In the genomic region with DNA sequence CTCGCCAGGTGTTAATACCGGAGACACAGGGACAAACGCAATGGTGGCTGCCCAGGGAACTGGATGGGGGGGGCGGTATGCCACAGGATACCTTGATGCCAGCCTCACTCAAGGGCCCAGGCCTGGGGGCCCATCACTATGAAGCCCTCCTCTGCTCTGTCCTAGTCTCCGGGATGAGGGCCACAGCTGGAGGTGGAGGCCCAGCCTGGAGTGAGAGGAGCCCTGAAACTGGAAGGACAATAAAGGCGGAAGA, we compare ENCODE assay signal across 13 cellular contexts. TPM values are rescaled to one million over a fixed set of nuclear protein-coding genes. Genes with fewer than 3 reads are reported as not detected.
DNase-seq lines count a peak whose midpoint lies in the region; ATAC-seq and TF ChIP-seq lines count a peak whose summit lies in the region.
"Had no signal": no experiment of that assay in that cellular context is flagged by ENCODE, and none has a peak within 500 bp of the region (broad histone marks: within the 10 kb centered on the region; RNA-seq: fewer than 3 reads in every experiment).

No MANE protein-coding gene starts in this region.

- TF ChIP-seq CTCF in activated CD8-positive, alpha-beta T cell treated with anti-CD3 and anti-CD28 coated beads for 36 hours (IDR thresholded peaks at IDR 0.05) = no peak

- no peaks in the 10 kb centered on the region for H3K9me3 ChIP-seq in iPS-18a (ENCODE audit: control insufficient read depth, low read depth, low read length)
- H3K9me3 ChIP-seq: sigmoid colon, upper lobe of left lung had no signal

- H3K27ac ChIP-seq in iPS-18a (ENCODE audit: low read length) = no peak overlapping the region
- H3K27ac ChIP-seq: sigmoid colon, upper lobe of left lung had no signal

- no peak overlapping the region for H3K9ac ChIP-seq in iPS-18a (ENCODE audit: low read length)

- no peaks in the 10 kb centered on the region for H3K36me3 ChIP-seq in iPS-18a (ENCODE audit: control insufficient read depth, low read depth, low read length)
- H3K36me3 ChIP-seq: sigmoid colon had no signal

- H3K4me1 Mint-ChIP-seq in activated T-cell treated with anti-CD3 and anti-CD28 coated beads, Interleukin-2, amount 50 U/mL, for 72 hours (ENCODE audit: low read depth) = peaks cover 21% of the 10 kb centered on the region
- peaks cover 17% of the 10 kb centered on the region for H3K4me1 Mint-ChIP-seq in activated CD8-positive, alpha-beta T cell treated with anti-CD3 and anti-CD28 coated beads for 36 hours (ENCODE audit: low read depth)
- peaks cover 29% of the 10 kb centered on the region for H3K4me1 Mint-ChIP-seq in stimulated activated effector memory CD8-positive, alpha-beta T cell treated with anti-CD3 and anti-CD28 coated beads, Interleukin-12 subunit alpha, Interleukin-12 subunit beta, amount 100 ng/mL, for 72 hours

- H3K27ac Mint-ChIP-seq in activated T-cell treated with anti-CD3 and anti-CD28 coated beads, Interleukin-2, amount 50 U/mL, for 72 hours = no peak overlapping the region
- no peak overlapping the region for H3K27ac Mint-ChIP-seq in activated CD8-positive, alpha-beta T cell treated with anti-CD3 and anti-CD28 coated beads for 36 hours
- peak overlapping the region; percentile 64 for H3K27ac Mint-ChIP-seq in stimulated activated effector memory CD8-positive, alpha-beta T cell treated with anti-CD3 and anti-CD28 coated beads, Interleukin-12 subunit alpha, Interleukin-12 subunit beta, amount 100 ng/mL, for 72 hours

- POLR2A ChIA-PET in activated CD8-positive, alpha-beta T cell treated with anti-CD3 and anti-CD28 coated beads for 36 hours (lab: Charles Lee) = interaction anchor here (0.6 to 1.5 kb wide), 3 partner anchors 22 to 33 kb away, joined by 3 to 5 read pairs (median 5); no protein-coding TSS in a partner anchor

- peak overlapping the region; percentile 77 to 80 for H3K4me3 Mint-ChIP-seq in activated T-cell treated with anti-CD3 and anti-CD28 coated beads, Interleukin-2, amount 50 U/mL, for 72 hours
- H3K4me3 Mint-ChIP-seq in activated CD8-positive, alpha-beta T cell treated with anti-CD3 and anti-CD28 coated beads for 36 hours = peak overlapping the region; percentile 78
- H3K4me3 Mint-ChIP-seq in stimulated activated effector memory CD8-positive, alpha-beta T cell treated with anti-CD3 and anti-CD28 coated beads, Interleukin-12 subunit alpha, Interleukin-12 subunit beta, amount 100 ng/mL, for 72 hours = peak overlapping the region; percentile 85

- H3K4me1 ChIP-seq in iPS-18a (ENCODE audit: control insufficient read depth, low read depth, low read length) = no peaks in the 10 kb centered on the region

- DNase-seq in activated T-cell treated with anti-CD3 and anti-CD28 coated beads, Interleukin-2, amount 50 U/mL, for 72 hours = no peak
- DNase-seq in activated T-cell treated with anti-CD3 and anti-CD28 coated beads for 4 hours (no peak), occipital lobe (lab: John Stamatoyannopoulos, UW) (no peak), globus pallidus (ENCODE audit: low spot score) (no peak), pons (ENCODE audit: low spot score) (no peak)
- DNase-seq in activated CD8-positive, alpha-beta T cell treated with anti-CD3 and anti-CD28 coated beads for 36 hours = no peak
- no peak for DNase-seq in stimulated activated effector memory CD8-positive, alpha-beta T cell treated with anti-CD3 and anti-CD28 coated beads, Interleukin-12 subunit alpha, Interleukin-12 subunit beta, amount 100 ng/mL, for 72 hours (ENCODE audit: low spot score in 2 of 2)
- DNase-seq: effector CD8-positive, alpha-beta T cell; mesenchymal stem cell; sigmoid colon had no signal

- peak overlapping the region; percentile 56 for H3K4me3 ChIP-seq in iPS-18a (ENCODE audit: low read length)
- H3K4me3 ChIP-seq: sigmoid colon had no signal

- H3K36me3 Mint-ChIP-seq in activated T-cell treated with anti-CD3 and anti-CD28 coated beads, Interleukin-2, amount 50 U/mL, for 72 hours (ENCODE audit: insufficient read depth in 2 of 2) = peaks cover 4 to 10% of the 10 kb centered on the region in 2 donors
- H3K36me3 Mint-ChIP-seq in activated CD8-positive, alpha-beta T cell treated with anti-CD3 and anti-CD28 coated beads for 36 hours (ENCODE audit: low read depth) = peaks cover 7% of the 10 kb centered on the region
- H3K36me3 Mint-ChIP-seq in stimulated activated effector memory CD8-positive, alpha-beta T cell treated with anti-CD3 and anti-CD28 coated beads, Interleukin-12 subunit alpha, Interleukin-12 subunit beta, amount 100 ng/mL, for 72 hours = peaks cover 16% of the 10 kb centered on the region

- peaks cover 46% of the 10 kb centered on the region for H3K27me3 Mint-ChIP-seq in activated T-cell treated with anti-CD3 and anti-CD28 coated beads, Interleukin-2, amount 50 U/mL, for 72 hours (ENCODE audit: low read depth)
- peaks cover 47% of the 10 kb centered on the region for H3K27me3 Mint-ChIP-seq in activated CD8-positive, alpha-beta T cell treated with anti-CD3 and anti-CD28 coated beads for 36 hours

- CTCF ChIA-PET in activated CD8-positive, alpha-beta T cell treated with anti-CD3 and anti-CD28 coated beads for 36 hours (lab: Charles Lee) = interaction anchor here (1.6 to 4.3 kb wide), 2 partner anchors 27 to 35 kb away, joined by 6 to 19 read pairs; partner anchors contain the start of gene VWA5B2

- H3K27me3 ChIP-seq in iPS-18a (ENCODE audit: control insufficient read depth, insufficient read depth, low read length) = peaks cover 56% of the 10 kb centered on the region

- no peak for ATAC-seq in activated T-cell treated with anti-CD3 and anti-CD28 coated beads, Interleukin-2, amount 50 U/mL, for 72 hours (replicated peaks in 1 of 2)
- ATAC-seq in activated CD8-positive, alpha-beta T cell treated with anti-CD3 and anti-CD28 coated beads for 36 hours = no peak
- no peak for ATAC-seq in stimulated activated effector memory CD8-positive, alpha-beta T cell treated with anti-CD3 and anti-CD28 coated beads, Interleukin-12 subunit alpha, Interleukin-12 subunit beta, amount 100 ng/mL, for 72 hours

- peaks cover 0 to 2% of the 10 kb centered on the region in 2 donors for H3K9me3 Mint-ChIP-seq in activated T-cell treated with anti-CD3 and anti-CD28 coated beads, Interleukin-2, amount 50 U/mL, for 72 hours
- peaks cover 4% of the 10 kb centered on the region for H3K9me3 Mint-ChIP-seq in activated CD8-positive, alpha-beta T cell treated with anti-CD3 and anti-CD28 coated beads for 36 hours
- no peaks in the 10 kb centered on the region for H3K9me3 Mint-ChIP-seq in stimulated activated effector memory CD8-positive, alpha-beta T cell treated with anti-CD3 and anti-CD28 coated beads, Interleukin-12 subunit alpha, Interleukin-12 subunit beta, amount 100 ng/mL, for 72 hours

- intact Hi-C loops in activated CD8-positive, alpha-beta T cell treated with anti-CD3 and anti-CD28 coated beads for 36 hours (cut with micrococcal nuclease) = no loop called here

RNA-seq across cellular contexts. Expression of gene CAMK2N2, which starts 1.5 kb away (rescaled TPM):
- total RNA-seq in activated T-cell treated with anti-CD3 and anti-CD28 coated beads, Interleukin-2, amount 50 U/mL, for 72 hours = under 1 TPM; 0.24 to 0.35 TPM
- total RNA-seq in activated CD8-positive, alpha-beta T cell treated with anti-CD3 and anti-CD28 coated beads for 36 hours = under 1 TPM; 0.18 to 0.22 TPM
- total RNA-seq in occipital lobe = 3.4 TPM

RNA-seq across cellular contexts. Expression of gene ECE2, which starts 13.0 kb away (rescaled TPM):
- not detected for total RNA-seq in activated T-cell treated with anti-CD3 and anti-CD28 coated beads, Interleukin-2, amount 50 U/mL, for 72 hours
- total RNA-seq in activated CD8-positive, alpha-beta T cell treated with anti-CD3 and anti-CD28 coated beads for 36 hours = not detected
- total RNA-seq in occipital lobe = 2.2 TPM
- total RNA-seq: glomerular endothelial cell, upper lobe of left lung had no signal

RNA-seq across cellular contexts. Expression of gene EEF1AKMT4, which starts 13.4 kb away (rescaled TPM):
- total RNA-seq in activated T-cell treated with anti-CD3 and anti-CD28 coated beads, Interleukin-2, amount 50 U/mL, for 72 hours = 1 to 10 TPM; 3.5 to 3.6 TPM
- total RNA-seq in activated CD8-positive, alpha-beta T cell treated with anti-CD3 and anti-CD28 coated beads for 36 hours = 1 to 10 TPM; 7.8 to 8.7 TPM
- 0.94 TPM for total RNA-seq in occipital lobe

RNA-seq across cellular contexts. Expression of gene ALG3, which starts 14.1 kb away (rescaled TPM):
- total RNA-seq in activated T-cell treated with anti-CD3 and anti-CD28 coated beads, Interleukin-2, amount 50 U/mL, for 72 hours = 10 to 100 TPM; 22.7 to 26.3 TPM
- 10 to 100 TPM; 40.0 to 44.5 TPM for total RNA-seq in activated CD8-positive, alpha-beta T cell treated with anti-CD3 and anti-CD28 coated beads for 36 hours
- 10.6 TPM for total RNA-seq in occipital lobe

RNA-seq across cellular contexts. Expression of gene VWA5B2, which starts 33.5 kb away (rescaled TPM):
- under 1 TPM in 1 of 2 donors, not detected in 1; 0.07 TPM for total RNA-seq in activated T-cell treated with anti-CD3 and anti-CD28 coated beads, Interleukin-2, amount 50 U/mL, for 72 hours
- not detected for total RNA-seq in activated CD8-positive, alpha-beta T cell treated with anti-CD3 and anti-CD28 coated beads for 36 hours
- 0.31 TPM for total RNA-seq in occipital lobe
